7 cellular contexts compared by ENCODE assay signal in genomic region chr12:3076730-3077571, GRCh38.
DNase-seq lines count a peak whose midpoint lies in the region; ATAC-seq and TF ChIP-seq lines count a peak whose summit lies in the region.

TSS of gene TSPAN9 (plus strand) at chr12:3077379. CDS start at chr12:3201194, 123,815 bp downstream.

- no peak for TF ChIP-seq CTCF in epithelial cell of esophagus (IDR thresholded peaks at IDR 0.05; ENCODE audit: insufficient read depth, low read depth, low read length, missing control alignments)

- peak; percentile 82 for DNase-seq in NCI-H69 (lab: John Stamatoyannopoulos, UW)
- peak; percentile 51 for DNase-seq in activated T-cell treated with anti-CD3 and anti-CD28 coated beads for 4 hours
- DNase-seq in epithelial cell of esophagus (ENCODE audit: low read depth) = peak; percentile 78
- peak; percentile 11 to 39 for DNase-seq in stimulated activated CD8-positive, alpha-beta memory T cell treated with anti-CD3 and anti-CD28 coated beads, Interleukin-4, amount 100 ng/mL, for 4 hours (ENCODE audit: low read depth in 2 of 2, low spot score in 1 of 2)

- no peaks in the 10 kb centered on the region for H3K9me3 ChIP-seq in mucosa of rectum (ENCODE audit: control insufficient read depth in 2 of 2, low read length in 2 of 2)

- no peaks in the 10 kb centered on the region for H3K27me3 ChIP-seq in mucosa of rectum (ENCODE audit: control insufficient read depth in 2 of 2, insufficient read depth in 2 of 2, low read length in 2 of 2)

- H3K9ac ChIP-seq in mucosa of rectum (ENCODE audit: low read depth in 1 of 2, low read length in 2 of 2) = peak within 1 kb of the TSS; percentile 70 to 71

- H3K4me1 ChIP-seq in mucosa of rectum (ENCODE audit: control insufficient read depth in 2 of 2, insufficient read depth in 2 of 2, low read length in 2 of 2) = peaks cover 4 to 12% of the 10 kb centered on the region in 2 donors

- peak within 1 kb of the TSS; percentile 51 to 71 for H3K27ac ChIP-seq in mucosa of rectum (ENCODE audit: low read depth in 2 of 2, low read length in 2 of 2)

- no peaks in the 10 kb centered on the region for H3K36me3 ChIP-seq in mucosa of rectum (ENCODE audit: control insufficient read depth in 2 of 2, insufficient read depth in 2 of 2, low read length in 2 of 2)

- peak within 1 kb of the TSS; percentile 53 for H3K4me3 ChIP-seq in epithelial cell of esophagus (ENCODE audit: low read length)
- H3K4me3 ChIP-seq in mucosa of rectum (ENCODE audit: low read length in 2 of 2) = peak within 1 kb of the TSS; percentile 72 to 77

- peak; percentile 71 for ATAC-seq in GM18498 (IDR thresholded peaks at IDR 0.05; ENCODE audit: unreplicated experiment)
- peak; percentile 52 for ATAC-seq in HG02973 (IDR thresholded peaks at IDR 0.05; ENCODE audit: unreplicated experiment)

Comparison
In these comparisons a context has a peak if more than half of its experiments do, and no peak if none do; other contexts are left out.
1. Peak in every context shown above with its lines: DNase-seq, ATAC-seq, H3K4me3 ChIP-seq and H3K27ac ChIP-seq.
2. DNase-seq: peak in every context shown above with its lines; median percentile 82 in NCI-H69; 78 in epithelial cell of esophagus; 51 in activated T-cell treated with anti-CD3 and anti-CD28 coated beads for 4 hours; 25 in stimulated activated CD8-positive, alpha-beta memory T cell treated with anti-CD3 and anti-CD28 coated beads, Interleukin-4, amount 100 ng/mL, for 4 hours.